ENCODE assay signal across 19 cellular contexts in genomic region chr15:98525625-98526024, GRCh38.
DNase-seq lines count a peak whose midpoint lies in the region; ATAC-seq and TF ChIP-seq lines count a peak whose summit lies in the region.
"Had no signal": no experiment of that assay in that cellular context is flagged by ENCODE, and none has a peak within 500 bp of the region (broad histone marks: within the 10 kb centered on the region; RNA-seq: fewer than 3 reads in every experiment).

No MANE protein-coding gene starts in this region.

- no peak for TF ChIP-seq POLR2A in transverse colon (IDR thresholded peaks at IDR 0.05)

- TF ChIP-seq CTCF in hepatocyte (IDR thresholded peaks at IDR 0.05; ENCODE audit: poor library complexity) = no peak
- TF ChIP-seq CTCF in transverse colon (IDR thresholded peaks at IDR 0.05) = no peak

- DNase-seq in EH (ENCODE audit: low read depth) = peak; percentile 16
- DNase-seq in amniotic epithelial cell (ENCODE audit: low read depth) = peak; percentile 16
- DNase-seq in hepatocyte (ENCODE audit: low spot score) = peak; percentile 44
- DNase-seq in sciatic nerve (ENCODE audit: low spot score) = peak; percentile 75
- no peak for DNase-seq in T-helper 2 cell treated with Interferon-gamma antibody and Interleukin-4, amounts not matched to agents 5 μg/mL and 100 μg/mL, for 36 hours (ENCODE audit: low spot score)
- no peak for DNase-seq in transverse colon
- DNase-seq in NCI-H510A (lab: John Stamatoyannopoulos, UW) = no peak
- no peak for DNase-seq in cerebellar nuclear complex (lab: John Stamatoyannopoulos, UW)
- DNase-seq: activated CD4-positive, alpha-beta T cell treated with anti-CD3 and anti-CD28 coated beads for 48 hours; DND-41; heart left ventricle; Karpas-422; NCI-H1092 treated with DMSO at 0.1 percent for 48 hours; NCI-H510A treated with DMSO at 0.1 percent for 48 hours; stimulated activated CD4-positive, alpha-beta T cell treated with anti-CD3 and anti-CD28 coated beads, Interleukin-12 subunit alpha, Interleukin-12 subunit beta, amount 100 ng/mL, for 4 hours; SW 1271; trophoblast cell had no signal

- no peaks in the 10 kb centered on the region for H3K4me1 Mint-ChIP-seq in T-helper 2 cell treated with Interferon-gamma antibody and Interleukin-4, amounts not matched to agents 5 μg/mL and 100 μg/mL, for 36 hours (ENCODE audit: low read depth)

- H3K4me3 Mint-ChIP-seq in T-helper 2 cell treated with Interferon-gamma antibody and Interleukin-4, amounts not matched to agents 5 μg/mL and 100 μg/mL, for 36 hours = no peak overlapping the region
- H3K4me3 Mint-ChIP-seq: natural killer cell treated with Interleukin-12 subunit alpha and Interleukin-12 subunit beta and Interleukin-15 and Interleukin-18, amount 100 ng/mL, for 72 hours had no signal

- H2AFZ ChIP-seq in hepatocyte = no peak overlapping the region

- in situ Hi-C loops in transverse colon (cut with MboI; ENCODE audit: low pct_ligation_motif_present in 1 of 4, low pct_unique_long_range_greater_than_20kb in 1 of 4, low sequenced_read_pairs in 3 of 4) = loop anchor here in 1 of 4 donors (25.0 kb wide), 1 partner anchor 312 kb away; no protein-coding TSS in a partner anchor

- peaks cover 9% of the 10 kb centered on the region for H3K27me3 ChIP-seq in hepatocyte
- H3K27me3 ChIP-seq in transverse colon = peaks cover 10% of the 10 kb centered on the region

- H3K9me2 ChIP-seq in hepatocyte (replicated peaks; ENCODE audit: insufficient read depth) = no peaks in the 10 kb centered on the region

- H3K4me3 ChIP-seq in hepatocyte (no peak overlapping the region), transverse colon (no peak overlapping the region)

- peaks cover 9% of the 10 kb centered on the region for H3K27me3 Mint-ChIP-seq in T-helper 2 cell treated with Interferon-gamma antibody and Interleukin-4, amounts not matched to agents 5 μg/mL and 100 μg/mL, for 36 hours (ENCODE audit: low read depth)

- intact Hi-C loops in sciatic nerve (cut with DNase I) = loop anchor here (5.0 to 10.0 kb wide), 2 partner anchors 77 to 549 kb away; no protein-coding TSS in a partner anchor
- intact Hi-C loops in transverse colon (cut with DNase I; ENCODE audit: low total_unique reads) = no loop called here

- H3K4me1 ChIP-seq in hepatocyte (ENCODE audit: insufficient read depth) = no peaks in the 10 kb centered on the region
- H3K4me1 ChIP-seq in transverse colon = peaks cover 0 to 6% (median 1%) of the 10 kb centered on the region in 4 donors
- H3K4me1 ChIP-seq: heart left ventricle had no signal

- peak overlapping the region; percentile 10 for H3K4me2 ChIP-seq in hepatocyte

- peak; percentile 73 for ATAC-seq in sciatic nerve
- ATAC-seq: natural killer cell treated with Interleukin-12 subunit alpha and Interleukin-12 subunit beta and Interleukin-15 and Interleukin-18, amount 100 ng/mL, for 72 hours had no signal

- 52% methylated on average over 13 of the region's 14 CpGs for WGBS in hepatocyte (ENCODE audit: low lambda C conversion rate, missing lambda C conversion rate)
- WGBS in transverse colon (ENCODE audit: low coverage in 1 of 2), 2 donors = 51 to 77% methylated on average over 6 to 14 of the region's 14 CpGs

- H3K27ac Mint-ChIP-seq in T-helper 2 cell treated with Interferon-gamma antibody and Interleukin-4, amounts not matched to agents 5 μg/mL and 100 μg/mL, for 36 hours = no peak overlapping the region
- H3K27ac Mint-ChIP-seq: activated T-helper 2 cell treated with anti-CD3 and anti-CD28 coated beads, Interferon-gamma antibody, Interleukin-2, Interleukin-4, amounts not matched to agents 10 μg/mL and 5 μg/mL and 100 μg/mL, durations not matched to agents 14 hours and 24 hours and 36 hours; natural killer cell treated with Interleukin-12 subunit alpha and Interleukin-12 subunit beta and Interleukin-15 and Interleukin-18, amount 100 ng/mL, for 72 hours had no signal

- no peak for TF ChIP-seq EP300 in transverse colon (IDR thresholded peaks at IDR 0.05; ENCODE audit: low read depth)

- no peaks in the 10 kb centered on the region for H3K79me2 ChIP-seq in hepatocyte

- H4K20me1 ChIP-seq in hepatocyte (ENCODE audit: insufficient read depth, poor library complexity, severe bottlenecking) = no peaks in the 10 kb centered on the region

- H3K27ac ChIP-seq in hepatocyte = peak overlapping the region; percentile 71
- H3K27ac ChIP-seq in transverse colon = peak overlapping the region in 1 of 4 donors; percentile 25

- H3K9me3 ChIP-seq in hepatocyte (ENCODE audit: low read depth) (no peaks in the 10 kb centered on the region), transverse colon (no peaks in the 10 kb centered on the region)
- H3K9me3 ChIP-seq: heart left ventricle had no signal

- H3K36me3 ChIP-seq in hepatocyte (replicated peaks; ENCODE audit: insufficient read depth, low read depth) (no peaks in the 10 kb centered on the region), transverse colon (no peaks in the 10 kb centered on the region)
- H3K36me3 ChIP-seq: heart left ventricle had no signal

- H3K9me3 Mint-ChIP-seq in T-helper 2 cell treated with Interferon-gamma antibody and Interleukin-4, amounts not matched to agents 5 μg/mL and 100 μg/mL, for 36 hours = no peaks in the 10 kb centered on the region
- H3K9me3 Mint-ChIP-seq: activated T-helper 2 cell treated with anti-CD3 and anti-CD28 coated beads, Interferon-gamma antibody, Interleukin-2, Interleukin-4, amounts not matched to agents 10 μg/mL and 5 μg/mL and 100 μg/mL, durations not matched to agents 14 hours and 24 hours and 36 hours; natural killer cell treated with Interleukin-12 subunit alpha and Interleukin-12 subunit beta and Interleukin-15 and Interleukin-18, amount 100 ng/mL, for 72 hours had no signal

- no peaks in the 10 kb centered on the region for H3K36me3 Mint-ChIP-seq in T-helper 2 cell treated with Interferon-gamma antibody and Interleukin-4, amounts not matched to agents 5 μg/mL and 100 μg/mL, for 36 hours (ENCODE audit: low read depth)
- H3K36me3 Mint-ChIP-seq: natural killer cell treated with Interleukin-12 subunit alpha and Interleukin-12 subunit beta and Interleukin-15 and Interleukin-18, amount 100 ng/mL, for 72 hours had no signal

Comparison
In these comparisons a context has a peak if more than half of its experiments do, and no peak if none do; other contexts are left out.
1. DNase-seq: peak in EH (single experiment), amniotic epithelial cell (single experiment), hepatocyte (single experiment) and sciatic nerve (single experiment); none in T-helper 2 cell treated with Interferon-gamma antibody and Interleukin-4, amounts not matched to agents 5 μg/mL and 100 μg/mL, for 36 hours (single experiment), transverse colon (single experiment), NCI-H510A (single experiment) and cerebellar nuclear complex (0 of 2).